ENCODE assay signal across 9 cellular contexts in genomic region chr1:231757101-231757404, GRCh38.
DNase-seq lines count a peak whose midpoint lies in the region; ATAC-seq, FAIRE-seq and TF ChIP-seq lines count a peak whose summit lies in the region.
"Had no signal": no experiment of that assay in that cellular context is flagged by ENCODE, and none has a peak within 500 bp of the region (broad histone marks: within the 10 kb centered on the region; RNA-seq: fewer than 3 reads in every experiment).

No MANE protein-coding gene starts in this region.

- ATAC-seq in GM18498 (IDR thresholded peaks at IDR 0.05; ENCODE audit: unreplicated experiment) (peak; percentile 65), GM21528 (IDR thresholded peaks at IDR 0.05; ENCODE audit: low FRiP score, unreplicated experiment) (peak; percentile 52), HG03457 (IDR thresholded peaks at IDR 0.05; ENCODE audit: unreplicated experiment) (peak; percentile 25)

- no peak overlapping the region for H3K9ac ChIP-seq in kidney (ENCODE audit: low read length in 2 of 2)

- H3K36me3 ChIP-seq in kidney (ENCODE audit: control insufficient read depth in 1 of 2, insufficient read depth in 2 of 2, low read length in 2 of 2): no peaks in the 10 kb centered on the region

- H3K27ac ChIP-seq in coronary artery: no peak overlapping the region
- H3K27ac ChIP-seq in kidney (ENCODE audit: low read depth in 2 of 2, low read length in 2 of 2): no peak overlapping the region

- H3K4me1 ChIP-seq in kidney (ENCODE audit: control insufficient read depth in 1 of 2, insufficient read depth in 1 of 2, low read depth in 1 of 2, low read length in 2 of 2): no peaks in the 10 kb centered on the region

- TF ChIP-seq CTCF in coronary artery (IDR thresholded peaks at IDR 0.05) (no peak), kidney (IDR thresholded peaks at IDR 0.05; ENCODE audit: borderline replicate concordance, extremely low read depth, insufficient read depth) (no peak)

- no peak for DNase-seq in coronary artery (ENCODE audit: low spot score)
- DNase-seq in KG1 (lab: John Stamatoyannopoulos, UW): no peak
- no peak for DNase-seq in kidney
- DNase-seq in SK-N-DZ (ENCODE audit: low spot score): no peak
- DNase-seq in hippocampal formation (lab: John Stamatoyannopoulos, UW): no peak

- peaks cover 0 to 3% of the 10 kb centered on the region in 2 donors for H3K9me3 ChIP-seq in kidney (ENCODE audit: control insufficient read depth in 1 of 2, low read length in 2 of 2)

- FAIRE-seq in kidney (lab: Jason Lieb, UNC): no peak
- FAIRE-seq: astrocyte had no signal

- H3K4me3 ChIP-seq in coronary artery: peak overlapping the region; percentile 35
- no peak overlapping the region for H3K4me3 ChIP-seq in kidney (ENCODE audit: low read length in 2 of 2)

- intact Hi-C loops in kidney (cut with DNase I): no loop called here
